ENCODE assay signal across 24 cellular contexts in the genomic region with DNA sequence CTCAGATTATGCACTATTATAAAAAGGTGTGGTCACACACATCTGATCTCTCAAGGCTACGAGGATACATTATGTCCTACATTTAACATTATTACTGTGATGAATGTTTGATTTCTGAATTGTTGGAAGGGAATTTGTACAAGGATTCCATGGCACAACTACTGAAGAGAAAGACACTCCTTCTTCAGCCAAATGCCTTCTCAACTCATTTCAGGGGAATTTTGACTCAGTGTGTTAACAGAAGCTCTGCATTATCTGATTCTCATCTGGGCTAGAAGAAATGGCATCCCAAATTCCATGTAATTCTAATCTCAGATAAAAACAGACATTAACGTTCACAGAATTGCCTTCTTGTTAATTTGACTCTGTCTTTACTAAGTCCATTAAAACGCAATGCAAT.
DNase-seq lines count a peak whose midpoint lies in the region; ATAC-seq, FAIRE-seq and TF ChIP-seq lines count a peak whose summit lies in the region.
"Had no signal": no experiment of that assay in that cellular context is flagged by ENCODE, and none has a peak within 500 bp of the region (broad histone marks: within the 10 kb centered on the region; RNA-seq: fewer than 3 reads in every experiment).

No MANE protein-coding gene starts in this region.

- H2AFZ ChIP-seq in HCT116 (ENCODE audit: low read depth, low read length, poor library complexity, severe bottlenecking) (peak overlapping the region; percentile 5), astrocyte (ENCODE audit: low read depth, low read length) (no peak overlapping the region), mesenchymal stem cell (ENCODE audit: low read depth, low read length) (no peak overlapping the region)
- H2AFZ ChIP-seq: PC-9 had no signal

- H3K36me3 ChIP-seq in HCT116 (ENCODE audit: control insufficient read depth in 1 of 2, insufficient read depth in 2 of 2, low read length in 2 of 2) (no peaks in the 10 kb centered on the region), astrocyte (ENCODE audit: insufficient read depth, low read length) (no peaks in the 10 kb centered on the region), mesenchymal stem cell (ENCODE audit: control insufficient read depth in 1 of 2, insufficient read depth in 2 of 2, low read depth in 1 of 2, low read length in 2 of 2) (no peaks in the 10 kb centered on the region), lower lobe of right lung (no peaks in the 10 kb centered on the region)
- H3K36me3 ChIP-seq: SJSA1 had no signal

- H3K4ac ChIP-seq in mesenchymal stem cell (ENCODE audit: low read depth in 1 of 2, low read length in 2 of 2), result no peak overlapping the region

- H3K27me3 ChIP-seq in HCT116 (ENCODE audit: insufficient read depth, low read length) (no peaks in the 10 kb centered on the region), astrocyte (ENCODE audit: insufficient read depth, low read length) (no peaks in the 10 kb centered on the region), mesenchymal stem cell (ENCODE audit: control insufficient read depth in 1 of 2, insufficient read depth in 1 of 2, low read length in 2 of 2) (no peaks in the 10 kb centered on the region), lower lobe of right lung (ENCODE audit: low read depth) (no peaks in the 10 kb centered on the region)
- H3K27me3 ChIP-seq: SJSA1 had no signal

- H3K27ac ChIP-seq in HCT116 (ENCODE audit: low read depth, low read length), result no peak overlapping the region
- no peak overlapping the region for H3K27ac ChIP-seq in astrocyte (ENCODE audit: low read depth, low read length)
- H3K27ac ChIP-seq in mesenchymal stem cell (ENCODE audit: low read length, poor library complexity, severe bottlenecking), result no peak overlapping the region
- H3K27ac ChIP-seq in lower lobe of right lung, result no peak overlapping the region
- H3K27ac ChIP-seq: C4-2B, PC-9, SJSA1 had no signal

- no peak overlapping the region for H3K18ac ChIP-seq in mesenchymal stem cell (ENCODE audit: low read depth in 1 of 2, low read length in 2 of 2)

- H3K9ac ChIP-seq in HCT116 (ENCODE audit: low read length), result no peak overlapping the region
- no peak overlapping the region for H3K9ac ChIP-seq in astrocyte (ENCODE audit: low read length)
- H3K9ac ChIP-seq in mesenchymal stem cell (ENCODE audit: low read length), result peak overlapping the region; percentile 4

- H3K9me3 Mint-ChIP-seq in astrocyte (ENCODE audit: unreplicated experiment), result no peaks in the 10 kb centered on the region
- no peaks in the 10 kb centered on the region for H3K9me3 Mint-ChIP-seq in stimulated activated memory B cell treated with anti-CD40 and anti-IgM and Interleukin-4, amounts not matched to agents 10 μg/mL and 1 μg/mL and 100 μg/mL, for 72 hours

- TF ChIP-seq RAD21 in HCT116 (IDR thresholded peaks at IDR 0.05; ENCODE audit: low read depth), result no peak

- no TSS peak for BruUV-seq in HCT116 (replicated peaks; lab: Mats Ljungman, UMichigan)

- no peak overlapping the region for H3K4me2 ChIP-seq in HCT116 (ENCODE audit: low read length)
- H3K4me2 ChIP-seq in astrocyte (ENCODE audit: low read length), result no peak overlapping the region
- H3K4me2 ChIP-seq in mesenchymal stem cell (ENCODE audit: low read length, poor library complexity, severe bottlenecking), result no peak overlapping the region
- H3K4me2 ChIP-seq: PC-9 had no signal

- intact Hi-C loops in HCT116 (cut with micrococcal nuclease), result no loop called here
- intact Hi-C loops in lower lobe of right lung (cut with DNase I), result no loop called here

- H2AK5ac ChIP-seq in mesenchymal stem cell (ENCODE audit: low read length, severe bottlenecking), result no peak overlapping the region

- CTCF ChIA-PET in HCT116 (lab: Charles Lee), result no interaction called here

- H3K9me3 ChIP-seq in HCT116 (ENCODE audit: control insufficient read depth in 1 of 2, insufficient read depth in 1 of 2, low read depth in 1 of 2, low read length in 2 of 2) (no peaks in the 10 kb centered on the region), astrocyte (ENCODE audit: insufficient read depth, low read depth, low read length) (no peaks in the 10 kb centered on the region), mesenchymal stem cell (ENCODE audit: control insufficient read depth, low read length) (no peaks in the 10 kb centered on the region), lower lobe of right lung (no peaks in the 10 kb centered on the region)
- H3K9me3 ChIP-seq: Caco-2, SJSA1 had no signal

- no peak overlapping the region for H3K4me3 Mint-ChIP-seq in astrocyte (ENCODE audit: unreplicated experiment)
- no peak overlapping the region for H3K4me3 Mint-ChIP-seq in stimulated activated memory B cell treated with anti-CD40 and anti-IgM and Interleukin-4, amounts not matched to agents 10 μg/mL and 1 μg/mL and 100 μg/mL, for 72 hours
- H3K4me3 Mint-ChIP-seq: B cell; CD8-positive, alpha-beta T cell had no signal

- no peak for TF ChIP-seq POLR2A in HCT116 (IDR thresholded peaks at IDR 0.05; ENCODE audit: borderline replicate concordance, extremely low read depth, insufficient read depth, insufficient read length)

- no peak overlapping the region for H3K4me3 ChIP-seq in HCT116 (replicated peaks in 1 of 2; ENCODE audit: low read depth in 1 of 2, low read length in 2 of 2)
- H3K4me3 ChIP-seq in astrocyte (ENCODE audit: insufficient read depth, low read depth, low read length), result no peak overlapping the region
- H3K4me3 ChIP-seq in mesenchymal stem cell (ENCODE audit: insufficient read depth in 1 of 2, low read depth in 1 of 2, low read length in 2 of 2), result no peak overlapping the region
- no peak overlapping the region for H3K4me3 ChIP-seq in lower lobe of right lung
- H3K4me3 ChIP-seq: PC-9, SJSA1 had no signal

- no peak overlapping the region for H4K8ac ChIP-seq in mesenchymal stem cell (ENCODE audit: low read length)

- no peak for TF ChIP-seq CTCF in HCT116 (IDR thresholded peaks at IDR 0.05 in 2 of 3, conservative IDR thresholded peaks at IDR 0.05 in 1 of 3; ENCODE audit: borderline replicate concordance in 1 of 3, insufficient read depth in 1 of 3, low read depth in 2 of 3, low read length in 2 of 3)
- no peak for TF ChIP-seq CTCF in astrocyte (IDR thresholded peaks at IDR 0.05; ENCODE audit: insufficient read depth, low read depth, low read length)
- no peak for TF ChIP-seq CTCF in lower lobe of right lung (IDR thresholded peaks at IDR 0.05)

- RAD21 ChIA-PET in HCT116 (lab: Charles Lee; ENCODE audit: low non-redundant PET in 1 of 2, low total read pairs in 2 of 2, uncharacterized antibody in 2 of 2, unreplicated experiment in 2 of 2), result no interaction called here

- FAIRE-seq in astrocyte (lab: Jason Lieb, UNC), result peak; percentile 56
- FAIRE-seq: GM19239, HTR-8/SVneo had no signal

- no peaks in the 10 kb centered on the region for H3K79me1 ChIP-seq in mesenchymal stem cell (replicated peaks; ENCODE audit: low read length, poor library complexity, severe bottlenecking)

- no peak overlapping the region for H2BK12ac ChIP-seq in mesenchymal stem cell (ENCODE audit: low read length in 2 of 2)

- H3K14ac ChIP-seq in mesenchymal stem cell (ENCODE audit: low read length in 2 of 2), result no peak overlapping the region

- POLR2A ChIA-PET in HCT116 (lab: Charles Lee), result no interaction called here

- no peaks in the 10 kb centered on the region for H3K27me3 Mint-ChIP-seq in astrocyte (ENCODE audit: low read depth, unreplicated experiment)
- no peaks in the 10 kb centered on the region for H3K27me3 Mint-ChIP-seq in stimulated activated memory B cell treated with anti-CD40 and anti-IgM and Interleukin-4, amounts not matched to agents 10 μg/mL and 1 μg/mL and 100 μg/mL, for 72 hours
- H3K27me3 Mint-ChIP-seq: B cell had no signal

- no peaks in the 10 kb centered on the region for H4K20me1 ChIP-seq in HCT116 (ENCODE audit: insufficient read depth)
- no peaks in the 10 kb centered on the region for H4K20me1 ChIP-seq in astrocyte (ENCODE audit: insufficient read depth, low read length)

- no peak overlapping the region for H3K27ac Mint-ChIP-seq in astrocyte (ENCODE audit: unreplicated experiment)
- no peak overlapping the region for H3K27ac Mint-ChIP-seq in stimulated activated memory B cell treated with anti-CD40 and anti-IgM and Interleukin-4, amounts not matched to agents 10 μg/mL and 1 μg/mL and 100 μg/mL, for 72 hours
- H3K27ac Mint-ChIP-seq: B cell; CD8-positive, alpha-beta T cell had no signal

- DNase-seq in HCT116 (ENCODE audit: low read depth, low spot score) (no peak), astrocyte (ENCODE audit: low read depth) (peak; percentile 71), mesenchymal stem cell (no peak), nucleus accumbens (lab: John Stamatoyannopoulos, UW) (no peak), NCI-H748 treated with DMSO at 0.1 percent for 48 hours (lab: John Stamatoyannopoulos, UW) (no peak), lower lobe of right lung (no peak)
- DNase-seq: Caco-2; CD8-positive, alpha-beta T cell; GF-D8; KBM-7; NCI-H1105 treated with DMSO at 0.1 percent for 48 hours; NCI-H146; NCI-H2029; NCI-H446; NCI-H524 treated with DMSO at 0.1 percent for 48 hours; NCI-H82; PC-9; Right ventricle myocardium superior had no signal

- H3K79me2 ChIP-seq in HCT116 (ENCODE audit: insufficient read depth, low read length) (no peaks in the 10 kb centered on the region), astrocyte (ENCODE audit: insufficient read depth, low read length) (no peaks in the 10 kb centered on the region)

- no peak overlapping the region for H2BK120ac ChIP-seq in mesenchymal stem cell (ENCODE audit: low read depth, low read length)

- no peaks in the 10 kb centered on the region for H3K4me1 ChIP-seq in HCT116 (ENCODE audit: control insufficient read depth in 1 of 2, insufficient read depth in 2 of 2, low read length in 2 of 2)
- H3K4me1 ChIP-seq in astrocyte (ENCODE audit: insufficient read depth, low read length), result no peaks in the 10 kb centered on the region
- H3K4me1 ChIP-seq in mesenchymal stem cell (ENCODE audit: control insufficient read depth, insufficient read depth, low read depth, low read length), result no peaks in the 10 kb centered on the region
- H3K4me1 ChIP-seq in lower lobe of right lung, result no peaks in the 10 kb centered on the region
- H3K4me1 ChIP-seq: Caco-2, SJSA1 had no signal

- no peak overlapping the region for H2BK5ac ChIP-seq in mesenchymal stem cell (ENCODE audit: low read depth, low read length, poor library complexity, severe bottlenecking)

- ATAC-seq in HCT116 (no peak), lower lobe of right lung (no peak)
- ATAC-seq in stimulated activated memory B cell treated with anti-CD40 and anti-IgM and Interleukin-4, amounts not matched to agents 10 μg/mL and 1 μg/mL and 100 μg/mL, for 72 hours, result no peak
- ATAC-seq: CD8-positive, alpha-beta T cell had no signal

- no peak overlapping the region for H4K91ac ChIP-seq in mesenchymal stem cell (ENCODE audit: low read length)

- 55% methylated on average over 2 of the region's 3 CpGs for WGBS in mesenchymal stem cell

- H2BK15ac ChIP-seq in mesenchymal stem cell (ENCODE audit: low read depth, poor library complexity, severe bottlenecking), result no peak overlapping the region

- H3K9me2 ChIP-seq in HCT116 (ENCODE audit: insufficient read depth), result no peaks in the 10 kb centered on the region

- H3K23ac ChIP-seq in mesenchymal stem cell (ENCODE audit: low read length in 2 of 2), result no peak overlapping the region

- H3K4me1 Mint-ChIP-seq in astrocyte (ENCODE audit: low read depth, unreplicated experiment), result peaks cover 8% of the 10 kb centered on the region
- H3K4me1 Mint-ChIP-seq in stimulated activated memory B cell treated with anti-CD40 and anti-IgM and Interleukin-4, amounts not matched to agents 10 μg/mL and 1 μg/mL and 100 μg/mL, for 72 hours, result no peaks in the 10 kb centered on the region
- H3K4me1 Mint-ChIP-seq: B cell had no signal

- H3K36me3 Mint-ChIP-seq in astrocyte (ENCODE audit: low read depth, unreplicated experiment), result no peaks in the 10 kb centered on the region
- no peaks in the 10 kb centered on the region for H3K36me3 Mint-ChIP-seq in stimulated activated memory B cell treated with anti-CD40 and anti-IgM and Interleukin-4, amounts not matched to agents 10 μg/mL and 1 μg/mL and 100 μg/mL, for 72 hours
- H3K36me3 Mint-ChIP-seq: CD8-positive, alpha-beta T cell had no signal
